Comparison of ENCODE assay signal across 1 cellular context in the genomic region with DNA sequence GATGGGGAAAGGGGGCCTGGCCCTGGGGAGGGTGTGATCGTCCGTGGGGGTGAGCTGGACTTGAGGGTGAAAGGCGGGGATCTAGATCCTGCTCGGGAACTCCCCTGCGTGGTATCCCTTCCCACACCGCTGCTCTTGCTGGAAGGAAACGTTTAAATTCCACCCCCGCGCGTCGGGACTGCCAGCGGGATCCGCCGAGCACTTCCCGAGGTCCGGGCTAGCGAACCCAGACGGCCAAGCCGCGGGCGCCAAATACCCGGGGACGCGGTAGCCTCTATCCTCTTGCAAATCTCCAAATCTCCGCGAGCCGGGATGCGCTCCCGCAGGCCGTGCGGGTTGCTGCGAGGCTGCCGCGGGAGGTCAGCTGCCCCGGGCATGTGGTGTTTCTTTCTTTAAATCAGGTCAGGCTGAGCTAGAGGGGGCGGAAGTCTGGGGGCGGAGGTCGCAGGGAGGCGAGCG.
A peak's percentile ranks its signal among the peaks of the same experiment; 100 is the strongest.
TF ChIP-seq lines count a peak whose summit lies in the region.

No MANE protein-coding gene starts in this region.

TF ChIP-seq in GM23338, 12 proteins besides CTCF, POLR2A, EP300 and RAD21:
- TF ChIP-seq ZNF114 (CRISPR knock-in tag; IDR thresholded peaks at IDR 0.05) (no peak), EZH2 (IDR thresholded peaks at IDR 0.05; ENCODE audit: low read depth, unreplicated experiment) (peak; percentile 53)
TF ChIP-seq in GM23338: peak in this region for 1.
